Comparison of ENCODE assay signal across 7 cellular contexts in the genomic region with DNA sequence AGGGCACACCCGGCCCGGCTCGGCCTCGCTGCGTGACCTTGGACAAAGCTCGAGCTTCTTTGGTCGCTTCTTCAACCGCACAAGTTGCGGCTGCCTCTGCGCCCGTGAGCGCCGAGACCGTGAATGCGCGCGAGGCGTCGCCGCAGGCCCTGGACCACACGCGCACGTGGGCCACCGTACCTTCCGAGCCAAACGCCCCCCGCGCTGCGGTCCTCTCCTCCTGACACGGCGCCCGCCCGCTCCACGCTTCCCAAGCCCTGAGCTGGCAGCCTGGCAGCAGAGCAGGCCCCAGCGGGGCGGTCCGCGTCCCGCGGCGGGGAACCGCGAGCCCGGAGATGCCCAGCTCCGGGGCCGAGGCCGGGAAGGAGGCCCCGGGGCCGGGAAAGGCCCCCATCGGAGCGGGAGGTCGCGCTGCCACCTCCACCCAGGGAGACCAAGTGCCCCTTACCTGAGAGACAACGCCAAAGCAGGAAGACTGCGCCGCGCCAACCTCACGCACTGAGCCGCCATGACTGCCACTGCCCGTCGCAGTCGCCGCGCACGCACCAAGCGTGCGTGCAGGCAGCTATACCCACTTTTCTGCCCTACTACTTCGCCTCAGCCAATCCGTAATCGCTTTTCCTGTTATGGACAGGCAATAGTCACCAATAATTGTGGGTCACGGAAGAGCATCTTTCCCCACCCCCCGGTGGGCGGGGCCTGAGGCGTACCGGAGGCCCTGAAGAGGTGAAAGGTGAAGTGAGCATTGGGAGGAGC. TPM values are rescaled to one million over a fixed set of nuclear protein-coding genes. Genes with fewer than 3 reads are reported as not detected.
DNase-seq lines count a peak whose midpoint lies in the region; ATAC-seq and TF ChIP-seq lines count a peak whose summit lies in the region.

A gene (minus strand): TSS at position 542 of the 756 bp plus-strand sequence. CDS start 32 bp downstream, at position 510.

- peak; percentile 91 for TF ChIP-seq POLR2A in GM18505 (IDR thresholded peaks at IDR 0.05; ENCODE audit: borderline replicate concordance, extremely low read depth, insufficient read depth, insufficient read length)

- ATAC-seq in GM18505 (IDR thresholded peaks at IDR 0.05; ENCODE audit: unreplicated experiment) (peak; percentile 78), HG02885 (IDR thresholded peaks at IDR 0.05; ENCODE audit: poor library complexity, unreplicated experiment) (peak; percentile 90)

- intact Hi-C loops in T-helper 1 cell treated with Interleukin-12 subunit alpha and Interleukin-12 subunit beta and Interleukin-4 antibody, amounts not matched to agents 30 ng/mL and 1 ng/mL, for 36 hours (cut with micrococcal nuclease), result loop anchor here (1.0 to 2.0 kb wide), 16 partner anchors 24 to 1092 kb away; a partner anchor contains a TSS

- DNase-seq in NCI-H1694 (lab: John Stamatoyannopoulos, UW), result peak; percentile 98
- DNase-seq in astrocyte of the hippocampus (ENCODE audit: low read depth, low spot score), result peak; percentile 100
- DNase-seq in hepatic stellate cell (ENCODE audit: low spot score), result peak; percentile 98
- DNase-seq in putamen (ENCODE audit: low spot score), result peak; percentile 100

RNA-seq across cellular contexts. Expression of the gene that starts here (rescaled TPM):
- 53.2 and 54.2 TPM in 2 replicates for total RNA-seq in T-helper 1 cell treated with Interleukin-12 subunit alpha and Interleukin-12 subunit beta and Interleukin-4 antibody, amounts not matched to agents 30 ng/mL and 1 ng/mL, for 36 hours

Comparison
In these comparisons a context has a peak if more than half of its experiments do, and no peak if none do; other contexts are left out.
1. Peak in every context shown above with its lines: DNase-seq and ATAC-seq.